17 cellular contexts compared by ENCODE assay signal in genomic region chr4:95979961-95980876, GRCh38.
DNase-seq lines count a peak whose midpoint lies in the region; ATAC-seq and TF ChIP-seq lines count a peak whose summit lies in the region.
"Had no signal": no experiment of that assay in that cellular context is flagged by ENCODE, and none has a peak within 500 bp of the region (broad histone marks: within the 10 kb centered on the region; RNA-seq: fewer than 3 reads in every experiment).

No MANE protein-coding gene starts in this region.

- intact Hi-C loops in left ventricle myocardium superior (cut with micrococcal nuclease) (no loop called here), aorta (cut with DNase I) (no loop called here), stomach (cut with DNase I; ENCODE audit: low total_unique reads) (no loop called here)

- TF ChIP-seq EP300 in gastroesophageal sphincter (IDR thresholded peaks at IDR 0.05) (no peak), stomach (IDR thresholded peaks at IDR 0.05) (no peak)

- ATAC-seq in gastroesophageal sphincter = peak; percentile 33
- ATAC-seq in left ventricle myocardium superior = peak; percentile 98
- peak; percentile 34 for ATAC-seq in aorta (ENCODE audit: low FRiP score)
- no peak for ATAC-seq in HG02840 (IDR thresholded peaks at IDR 0.05; ENCODE audit: low FRiP score, unreplicated experiment)

- H3K27ac ChIP-seq in gastroesophageal sphincter (no peak overlapping the region), osteoblast (ENCODE audit: low read depth, low read length) (no peak overlapping the region), aorta (ENCODE audit: low read depth in 1 of 2, low read length in 2 of 2) (no peak overlapping the region), stomach (no peak overlapping the region)
- H3K27ac ChIP-seq: Peyer's patch, SJSA1 had no signal

- peak; percentile 47 for DNase-seq in left ventricle myocardium superior
- peak; percentile 0 for DNase-seq in osteoblast (ENCODE audit: insufficient read length, low spot score, missing footprints)
- peak in 1 of 2 donors; percentile 58 for DNase-seq in aorta
- DNase-seq in stomach = no peak
- no peak for DNase-seq in activated T-cell treated with anti-CD3 and anti-CD28 coated beads, Interleukin-2, amount 50 U/mL, for 1 hour
- DNase-seq: CD4-positive, alpha-beta T cell; DND-41; GOT3; Kasumi-1; NCI-H1694; NCI-H2081; NCI-H2171; NCI-H524 treated with DMSO at 0.1 percent for 48 hours; Peyer's patch had no signal

- no peak overlapping the region for H2AFZ ChIP-seq in osteoblast (ENCODE audit: low read length)

- H3K36me3 ChIP-seq in gastroesophageal sphincter (no peaks in the 10 kb centered on the region), osteoblast (ENCODE audit: insufficient read depth, low read length) (no peaks in the 10 kb centered on the region), aorta (ENCODE audit: control insufficient read depth in 1 of 2, insufficient read depth in 2 of 2, low read length in 1 of 2) (no peaks in the 10 kb centered on the region), stomach (no peaks in the 10 kb centered on the region)
- H3K36me3 ChIP-seq: Peyer's patch, SJSA1 had no signal

- TF ChIP-seq POLR2A in gastroesophageal sphincter (IDR thresholded peaks at IDR 0.05) = no peak
- TF ChIP-seq POLR2A in stomach (IDR thresholded peaks at IDR 0.05) = no peak

- no peak overlapping the region for H3K4me3 ChIP-seq in gastroesophageal sphincter
- no peak overlapping the region for H3K4me3 ChIP-seq in osteoblast (ENCODE audit: insufficient read depth, low read length)
- H3K4me3 ChIP-seq in aorta (ENCODE audit: low read length in 2 of 2) = no peak overlapping the region
- H3K4me3 ChIP-seq in stomach = no peak overlapping the region
- H3K4me3 ChIP-seq: Peyer's patch, SJSA1 had no signal

- H3K9me3 ChIP-seq in gastroesophageal sphincter (no peaks in the 10 kb centered on the region), osteoblast (ENCODE audit: low read depth, low read length) (no peaks in the 10 kb centered on the region), aorta (ENCODE audit: control insufficient read depth, low read length) (no peaks in the 10 kb centered on the region), stomach (peaks cover 0 to 23% (median 6%) of the 10 kb centered on the region in 4 donors)
- H3K9me3 ChIP-seq: Peyer's patch, SJSA1 had no signal

- no peaks in the 10 kb centered on the region for H3K79me2 ChIP-seq in osteoblast (ENCODE audit: insufficient read depth, low read length)

- 93 to 100% methylated on average over 1 to 4 of the region's 13 CpGs for WGBS in gastroesophageal sphincter (ENCODE audit: low coverage in 1 of 2), 2 donors
- WGBS in aorta, 2 donors = 91 to 92% methylated on average over 13 of the region's 13 CpGs
- WGBS in stomach, 5 donors = 89 to 95% (median 92%) methylated on average over 9 to 13 of the region's 13 CpGs

- H3K4me1 ChIP-seq in gastroesophageal sphincter (no peaks in the 10 kb centered on the region), osteoblast (ENCODE audit: insufficient read depth, low read length) (no peaks in the 10 kb centered on the region), aorta (ENCODE audit: control insufficient read depth in 1 of 2, insufficient read depth in 2 of 2, low read length in 2 of 2) (no peaks in the 10 kb centered on the region), stomach (no peaks in the 10 kb centered on the region)
- H3K4me1 ChIP-seq: Peyer's patch, SJSA1 had no signal

- H3K27me3 ChIP-seq in gastroesophageal sphincter (no peaks in the 10 kb centered on the region), osteoblast (ENCODE audit: insufficient read depth, low read length) (no peaks in the 10 kb centered on the region), aorta (ENCODE audit: control insufficient read depth in 1 of 2, insufficient read depth in 2 of 2, low read length in 1 of 2) (no peaks in the 10 kb centered on the region), stomach (no peaks in the 10 kb centered on the region)
- H3K27me3 ChIP-seq: Peyer's patch, SJSA1 had no signal

- H4K20me1 ChIP-seq in osteoblast (ENCODE audit: insufficient read depth, low read length) = no peaks in the 10 kb centered on the region

- no peak for TF ChIP-seq CTCF in gastroesophageal sphincter (IDR thresholded peaks at IDR 0.05)
- no peak for TF ChIP-seq CTCF in osteoblast (IDR thresholded peaks at IDR 0.05; ENCODE audit: extremely low read depth, low read depth, low read length)
- TF ChIP-seq CTCF in stomach (IDR thresholded peaks at IDR 0.05) = no peak

- H3K4me2 ChIP-seq in osteoblast (ENCODE audit: insufficient read depth, low read length) = no peak overlapping the region

Comparison
In these comparisons a context has a peak if more than half of its experiments do, and no peak if none do; other contexts are left out.
1. DNase-seq: peak in left ventricle myocardium superior (single experiment) and osteoblast (single experiment); none in stomach (single experiment) and activated T-cell treated with anti-CD3 and anti-CD28 coated beads, Interleukin-2, amount 50 U/mL, for 1 hour (single experiment).